ENCODE assay signal across 18 cellular contexts in genomic region chr2:28271231-28271913, GRCh38.
DNase-seq lines count a peak whose midpoint lies in the region; ATAC-seq and TF ChIP-seq lines count a peak whose summit lies in the region.
"Had no signal": no experiment of that assay in that cellular context is flagged by ENCODE, and none has a peak within 500 bp of the region (broad histone marks: within the 10 kb centered on the region; RNA-seq: fewer than 3 reads in every experiment).

No MANE protein-coding gene starts in this region.

- TF ChIP-seq CTCF in MCF 10A (IDR thresholded peaks at IDR 0.05; ENCODE audit: unreplicated experiment), result no peak
- TF ChIP-seq CTCF in breast epithelium (IDR thresholded peaks at IDR 0.05), result no peak
- no peak for TF ChIP-seq CTCF in vagina (IDR thresholded peaks at IDR 0.05)
- no peak for TF ChIP-seq CTCF in BE2C (IDR thresholded peaks at IDR 0.05; ENCODE audit: low read depth, low read length)

- TF ChIP-seq POLR2A in breast epithelium (IDR thresholded peaks at IDR 0.05), result no peak
- TF ChIP-seq POLR2A in vagina (IDR thresholded peaks at IDR 0.05), result no peak

- CTCF ChIA-PET in MCF 10A (lab: Yijun Ruan, JAX), result interaction anchor here (0.5 to 1.5 kb wide), 6 partner anchors 32 to 518 kb away, joined by 3 to 6 read pairs (median 4); no protein-coding TSS in a partner anchor

- no peaks in the 10 kb centered on the region for H3K36me3 ChIP-seq in breast epithelium
- H3K36me3 ChIP-seq in vagina, result no peaks in the 10 kb centered on the region
- H3K36me3 ChIP-seq in BE2C, result no peaks in the 10 kb centered on the region
- H3K36me3 ChIP-seq: neutrophil, Peyer's patch had no signal

- peak overlapping the region; percentile 90 for H3K27ac Mint-ChIP-seq in MCF 10A (ENCODE audit: low read depth, unreplicated experiment)
- H3K27ac Mint-ChIP-seq in T-helper 2 cell treated with Interferon-gamma antibody and Interleukin-4, amounts not matched to agents 5 μg/mL and 100 μg/mL, for 36 hours, result peak overlapping the region; percentile 33
- H3K27ac Mint-ChIP-seq in memory B cell, result peak overlapping the region; percentile 8
- H3K27ac Mint-ChIP-seq: T-cell had no signal

- DNase-seq in MCF 10A (ENCODE audit: unreplicated experiment) (no peak), breast epithelium (ENCODE audit: low spot score in 2 of 2) (no peak), memory B cell (ENCODE audit: low spot score in 2 of 2) (no peak), vagina (ENCODE audit: extremely low spot score in 2 of 2) (no peak), left colon (no peak), BE2C (no peak)
- DNase-seq in T-helper 2 cell treated with Interferon-gamma antibody and Interleukin-4, amounts not matched to agents 5 μg/mL and 100 μg/mL, for 36 hours (ENCODE audit: low spot score), result no peak
- DNase-seq: activated gamma-delta T cell treated with Interleukin-2 at 50 U/mL for 16 hours; DMS79; effector CD4-positive, alpha-beta T cell; Kasumi-1; NCI-H1694; NCI-H524; Peyer's patch; T-cell had no signal

- H3K4me3 ChIP-seq in breast epithelium (no peak overlapping the region), vagina (no peak overlapping the region), BE2C (ENCODE audit: low read depth, low read length) (no peak overlapping the region)
- H3K4me3 ChIP-seq: lung, Peyer's patch had no signal

- BruUV-seq in MCF 10A (replicated peaks; lab: Mats Ljungman, UMichigan), result no TSS peak

- H3K27me3 Mint-ChIP-seq in MCF 10A (ENCODE audit: insufficient read depth, unreplicated experiment) (no peaks in the 10 kb centered on the region), memory B cell (no peaks in the 10 kb centered on the region)
- no peaks in the 10 kb centered on the region for H3K27me3 Mint-ChIP-seq in T-helper 2 cell treated with Interferon-gamma antibody and Interleukin-4, amounts not matched to agents 5 μg/mL and 100 μg/mL, for 36 hours (ENCODE audit: low read depth)
- H3K27me3 Mint-ChIP-seq: T-cell had no signal

- H3K36me3 Mint-ChIP-seq in MCF 10A (ENCODE audit: insufficient read depth, unreplicated experiment) (peaks cover 12% of the 10 kb centered on the region), memory B cell (peaks cover 18% of the 10 kb centered on the region)
- peaks cover 14% of the 10 kb centered on the region for H3K36me3 Mint-ChIP-seq in T-helper 2 cell treated with Interferon-gamma antibody and Interleukin-4, amounts not matched to agents 5 μg/mL and 100 μg/mL, for 36 hours (ENCODE audit: low read depth)

- POLR2A ChIA-PET in MCF 10A (lab: Yijun Ruan, JAX), result interaction anchor here (0.6 to 12.4 kb wide), 12 partner anchors 12 to 382 kb away, joined by 3 to 277 read pairs (median 16); partner anchors contain the start of genes BABAM2, FOSL2 and RBKS

- H3K9me3 Mint-ChIP-seq in MCF 10A (ENCODE audit: unreplicated experiment) (no peaks in the 10 kb centered on the region), memory B cell (no peaks in the 10 kb centered on the region)
- H3K9me3 Mint-ChIP-seq in T-helper 2 cell treated with Interferon-gamma antibody and Interleukin-4, amounts not matched to agents 5 μg/mL and 100 μg/mL, for 36 hours, result no peaks in the 10 kb centered on the region
- H3K9me3 Mint-ChIP-seq: T-cell had no signal

- H3K4me1 Mint-ChIP-seq in MCF 10A (ENCODE audit: insufficient read depth, unreplicated experiment) (peaks cover 64% of the 10 kb centered on the region), memory B cell (no peaks in the 10 kb centered on the region)
- H3K4me1 Mint-ChIP-seq in T-helper 2 cell treated with Interferon-gamma antibody and Interleukin-4, amounts not matched to agents 5 μg/mL and 100 μg/mL, for 36 hours (ENCODE audit: low read depth), result peaks cover 57% of the 10 kb centered on the region

- H3K4me3 Mint-ChIP-seq in MCF 10A (ENCODE audit: unreplicated experiment) (no peak overlapping the region), memory B cell (no peak overlapping the region)
- peak overlapping the region; percentile 52 for H3K4me3 Mint-ChIP-seq in T-helper 2 cell treated with Interferon-gamma antibody and Interleukin-4, amounts not matched to agents 5 μg/mL and 100 μg/mL, for 36 hours
- H3K4me3 Mint-ChIP-seq: T-cell had no signal

- no peak overlapping the region for H3K27ac ChIP-seq in breast epithelium
- peak overlapping the region; percentile 42 for H3K27ac ChIP-seq in vagina
- H3K27ac ChIP-seq: neutrophil had no signal

- H3K4me1 ChIP-seq in breast epithelium, result no peaks in the 10 kb centered on the region
- H3K4me1 ChIP-seq in vagina, result peaks cover 69% of the 10 kb centered on the region
- peaks cover 48% of the 10 kb centered on the region for H3K4me1 ChIP-seq in BE2C

- intact Hi-C loops in MCF 10A (cut with micrococcal nuclease), result loop anchor here (10.0 kb wide), 2 partner anchors 517 to 567 kb away; no protein-coding TSS in a partner anchor
- intact Hi-C loops in breast epithelium (cut with DNase I; ENCODE audit: low total_unique reads), result no loop called here
- intact Hi-C loops in vagina (cut with DNase I), result no loop called here
- intact Hi-C loops in left colon (cut with DNase I, micrococcal nuclease), result no loop called here

- no peaks in the 10 kb centered on the region for H3K27me3 ChIP-seq in breast epithelium
- no peaks in the 10 kb centered on the region for H3K27me3 ChIP-seq in vagina
- no peaks in the 10 kb centered on the region for H3K27me3 ChIP-seq in BE2C
- H3K27me3 ChIP-seq: neutrophil, Peyer's patch had no signal

- no peak for ATAC-seq in memory B cell (ENCODE audit: low read depth)
- no peak for ATAC-seq in HG03342 (IDR thresholded peaks at IDR 0.05; ENCODE audit: unreplicated experiment)
- ATAC-seq in left colon, result no peak
- ATAC-seq: T-cell had no signal

- H3K9me3 ChIP-seq in breast epithelium (no peaks in the 10 kb centered on the region), vagina (no peaks in the 10 kb centered on the region), BE2C (no peaks in the 10 kb centered on the region; the same call in 1 of the 2 replicates)
- H3K9me3 ChIP-seq: neutrophil, Peyer's patch had no signal

Comparison
In these comparisons a context has a peak if more than half of its experiments do, and no peak if none do; other contexts are left out.
1. H3K27ac Mint-ChIP-seq: peak in every context shown above with its lines; median percentile 90 in MCF 10A; 33 in T-helper 2 cell treated with Interferon-gamma antibody and Interleukin-4, amounts not matched to agents 5 μg/mL and 100 μg/mL, for 36 hours; 8 in memory B cell.